9 cellular contexts compared by ENCODE assay signal in the genomic region with DNA sequence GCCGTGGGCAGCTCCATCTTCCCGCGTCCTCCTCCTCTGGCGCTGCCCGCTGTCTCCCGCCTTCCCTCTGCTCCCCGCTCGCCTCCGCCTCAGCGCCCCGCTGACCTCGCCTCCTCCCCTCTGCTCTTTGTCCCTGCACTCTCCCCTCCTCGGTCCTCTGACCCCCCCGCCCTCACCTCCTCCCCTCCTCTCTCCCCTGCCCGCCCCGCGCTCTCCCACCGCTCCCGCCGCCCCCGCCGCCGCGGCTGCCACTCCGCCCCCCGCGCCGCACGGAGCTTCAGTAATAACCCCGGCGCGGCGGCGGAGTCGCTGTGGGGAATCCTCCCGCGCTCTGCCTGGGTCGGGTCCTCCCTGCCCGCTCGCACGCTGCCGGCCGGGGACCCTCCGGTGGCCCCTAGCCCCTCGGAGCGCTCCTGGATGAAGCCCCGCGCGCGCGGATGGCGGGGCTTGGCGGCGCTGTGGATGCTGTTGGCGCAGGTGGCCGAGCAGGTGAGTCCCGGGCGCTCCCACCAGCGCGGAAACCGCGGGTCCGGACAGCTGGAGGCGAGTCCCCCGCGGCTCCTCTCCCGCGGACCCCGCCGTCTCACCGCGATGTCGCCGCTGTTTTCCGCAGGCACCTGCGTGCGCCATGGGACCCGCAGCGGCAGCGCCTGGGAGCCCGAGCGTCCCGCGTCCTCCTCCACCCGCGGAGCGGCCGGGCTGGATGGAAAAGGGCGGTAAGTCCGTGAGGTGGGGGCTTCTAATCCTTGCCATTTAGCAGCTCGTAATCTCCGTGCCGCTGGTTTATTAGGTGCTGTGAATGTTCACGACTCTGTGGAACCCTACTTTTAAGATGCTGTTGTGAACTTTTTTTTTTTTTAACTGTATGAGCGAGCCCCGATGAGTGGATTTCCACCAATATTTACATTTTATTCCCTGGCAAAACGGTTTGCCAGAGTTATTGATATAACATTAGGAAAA. TPM values are rescaled to one million over a fixed set of nuclear protein-coding genes. Genes with fewer than 3 reads are reported as not detected.
DNase-seq lines count a peak whose midpoint lies in the region; ATAC-seq and TF ChIP-seq lines count a peak whose summit lies in the region.
"Had no signal": no experiment of that assay in that cellular context is flagged by ENCODE, and none has a peak within 500 bp of the region (broad histone marks: within the 10 kb centered on the region; RNA-seq: fewer than 3 reads in every experiment).

ADAMTS16 (plus strand) TSS at position 280 of the 960 bp plus-strand sequence; CDS start at position 418, 138 bp downstream.

- H3K4me1 ChIP-seq in right cardiac atrium (ENCODE audit: control insufficient read depth, insufficient read depth, low read length) (peaks cover 2% of the 10 kb centered on the region), rectal smooth muscle tissue (ENCODE audit: control insufficient read depth, insufficient read depth, low read length) (peaks cover 4% of the 10 kb centered on the region), Peyer's patch (peaks cover 0 to 18% (median 0%) of the 10 kb centered on the region in 4 donors)

- H3K9me3 ChIP-seq in right cardiac atrium (ENCODE audit: control insufficient read depth, low read length) (peaks cover 6% of the 10 kb centered on the region), Peyer's patch (no peaks in the 10 kb centered on the region)

- intact Hi-C loops in right cardiac atrium (cut with DNase I): loop anchor here (5.0 kb wide), 3 partner anchors 262 to 282 kb away; partner anchors contain the start of gene ICE1 (in 1 of the 4)

- under 1% methylated on average over 97 of the region's 97 CpGs for WGBS in right cardiac atrium

- H3K27ac ChIP-seq in right cardiac atrium (ENCODE audit: low read length): no peak within 1 kb of the TSS
- H3K27ac ChIP-seq in rectal smooth muscle tissue (ENCODE audit: low read depth, low read length): no peak within 1 kb of the TSS
- H3K27ac ChIP-seq in Peyer's patch: no peak within 1 kb of the TSS

- no peaks in the 10 kb centered on the region for H3K27me3 ChIP-seq in right cardiac atrium (ENCODE audit: control insufficient read depth, insufficient read depth)
- no peaks in the 10 kb centered on the region for H3K27me3 ChIP-seq in rectal smooth muscle tissue (ENCODE audit: control insufficient read depth, insufficient read depth, low read length)
- H3K27me3 ChIP-seq in Peyer's patch: peaks cover 0 to 19% of the 10 kb centered on the region in 2 donors

- DNase-seq in NCI-H748 treated with DMSO at 0.1 percent for 48 hours (lab: John Stamatoyannopoulos, UW): peak; percentile 23
- no peak for DNase-seq in right cardiac atrium
- no peak for DNase-seq in Peyer's patch
- DNase-seq in KG1 (lab: John Stamatoyannopoulos, UW): no peak
- DNase-seq in SIG-M5 treated with dmso at 0.1 percent for 504 hours (lab: John Stamatoyannopoulos, UW; ENCODE audit: unreplicated experiment): no peak
- no peak for DNase-seq in activated CD8-positive, alpha-beta memory T cell treated with anti-CD3 and anti-CD28 coated beads, Interleukin-2, amount 50 U/mL, for 48 hours

- no peak for TF ChIP-seq CTCF in Peyer's patch (IDR thresholded peaks at IDR 0.05)

- TF ChIP-seq POLR2A in Peyer's patch (IDR thresholded peaks at IDR 0.05): no peak

- no peaks in the 10 kb centered on the region for H3K36me3 ChIP-seq in rectal smooth muscle tissue (ENCODE audit: control insufficient read depth, insufficient read depth, low read length)
- no peaks in the 10 kb centered on the region for H3K36me3 ChIP-seq in Peyer's patch

- H3K9ac ChIP-seq in rectal smooth muscle tissue (ENCODE audit: low read length): no peak within 1 kb of the TSS

- ATAC-seq in right cardiac atrium: peak; percentile 13 to 38

- H3K4me3 ChIP-seq in GM08714 (ENCODE audit: low read length) (peak within 1 kb of the TSS; percentile 50), right cardiac atrium (ENCODE audit: low read length) (peak within 1 kb of the TSS; percentile 37), rectal smooth muscle tissue (ENCODE audit: low read length) (peak within 1 kb of the TSS; percentile 41), Peyer's patch (peak within 1 kb of the TSS in 2 of 4 donors; percentile 24 to 29)

RNA-seq across cellular contexts. Expression of gene ADAMTS16, which starts in this region (rescaled TPM):
- total RNA-seq in right cardiac atrium (not detected), Peyer's patch (1 to 10 TPM in 1 of 4 donors, not detected in 3; 1.7 TPM)
- polyA plus RNA-seq in right cardiac atrium: not detected
- total RNA-seq: activated naive CD4-positive, alpha-beta T cell treated with anti-CD3 and anti-CD28 coated beads, Interleukin-2, amount 50 U/mL, for 72 hours had no signal

Comparison
In these comparisons a context has a peak if more than half of its experiments do, and no peak if none do; other contexts are left out.
1. Peak in ATAC-seq and H3K4me3 ChIP-seq in right cardiac atrium; RNA of the gene not detected or under 1 TPM.